ENCODE assay signal across 9 cellular contexts in the genomic region with DNA sequence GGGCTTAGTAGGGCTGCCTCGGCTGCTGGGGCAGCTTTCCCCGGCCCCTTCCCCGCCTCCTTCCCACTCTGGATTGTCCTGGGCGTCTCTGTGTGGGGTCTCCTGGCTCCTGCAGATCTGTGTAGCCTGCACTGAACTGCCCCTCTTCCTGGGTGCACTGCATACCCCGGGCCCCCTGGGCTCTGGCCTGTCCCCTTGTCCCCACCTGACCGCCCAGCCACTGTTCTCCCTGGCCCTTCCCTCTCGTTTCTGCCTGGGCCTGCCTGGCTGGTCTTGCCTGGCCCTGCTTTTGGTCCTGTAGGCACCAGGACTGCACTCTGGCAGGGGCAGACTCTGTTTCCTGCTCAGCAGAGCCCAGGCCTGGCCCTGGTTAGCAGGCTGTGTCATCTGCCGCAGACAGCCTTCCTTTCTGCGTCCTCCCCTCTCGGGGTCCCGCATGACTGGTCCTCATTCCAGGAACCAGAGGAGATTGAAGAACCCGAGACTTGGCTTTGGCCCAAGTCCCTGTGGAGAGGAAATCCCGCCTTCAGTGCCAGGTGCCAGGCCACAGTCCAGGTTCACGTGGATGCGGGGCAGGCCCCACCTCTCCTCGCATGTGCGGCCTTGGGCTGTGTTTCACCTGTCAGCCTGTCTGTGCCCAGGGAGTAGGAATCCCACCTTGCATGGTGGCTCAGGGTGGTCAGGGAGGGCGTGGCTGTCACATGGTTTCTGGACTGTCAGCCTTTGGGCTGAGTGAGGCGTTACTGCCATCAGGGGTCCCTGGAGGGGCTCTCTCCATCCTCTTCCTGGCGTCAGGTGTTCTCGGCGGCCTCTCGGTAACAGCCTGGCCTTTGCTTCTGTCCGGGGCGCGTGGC. TPM values are rescaled to one million over a fixed set of nuclear protein-coding genes. Genes with fewer than 3 reads are reported as not detected.
DNase-seq lines count a peak whose midpoint lies in the region; ATAC-seq and TF ChIP-seq lines count a peak whose summit lies in the region.
"Had no signal": no experiment of that assay in that cellular context is flagged by ENCODE, and none has a peak within 500 bp of the region (broad histone marks: within the 10 kb centered on the region; RNA-seq: fewer than 3 reads in every experiment).

No MANE protein-coding gene starts in this region.

- TF ChIP-seq POLR2A in lower leg skin (IDR thresholded peaks at IDR 0.05) = no peak

- intact Hi-C loops in lower leg skin (cut with DNase I; ENCODE audit: low total_unique reads) = no loop called here

- H3K27me3 ChIP-seq in osteoblast (ENCODE audit: insufficient read depth, low read length) = no peaks in the 10 kb centered on the region

- ATAC-seq in HG02884 (IDR thresholded peaks at IDR 0.05; ENCODE audit: unreplicated experiment) = no peak
- ATAC-seq: natural killer cell had no signal

- peaks cover 93% of the 10 kb centered on the region for H3K79me2 ChIP-seq in osteoblast (ENCODE audit: insufficient read depth, low read length)

- no peaks in the 10 kb centered on the region for H3K4me1 ChIP-seq in osteoblast (ENCODE audit: insufficient read depth, low read length)

- H3K4me3 ChIP-seq in osteoblast (ENCODE audit: insufficient read depth, low read length) = no peak overlapping the region
- H3K4me3 ChIP-seq in lower leg skin (ENCODE audit: low read depth, poor library complexity, severe bottlenecking) = no peak overlapping the region

- no peak overlapping the region for H2AFZ ChIP-seq in osteoblast (ENCODE audit: low read length)

- peaks cover 3% of the 10 kb centered on the region for H3K36me3 ChIP-seq in osteoblast (ENCODE audit: insufficient read depth, low read length)

- peak; percentile 73 for DNase-seq in DMS53 (lab: John Stamatoyannopoulos, UW)
- peak; percentile 11 for DNase-seq in KG1 (lab: John Stamatoyannopoulos, UW)
- no peak for DNase-seq in caudate nucleus (lab: John Stamatoyannopoulos, UW)
- peak; percentile 81 for DNase-seq in osteoblast (ENCODE audit: insufficient read length, low spot score, missing footprints)
- no peak for DNase-seq in mesenteric fat pad (ENCODE audit: low spot score)
- DNase-seq in nucleus accumbens (lab: John Stamatoyannopoulos, UW) = no peak
- no peak for DNase-seq in lower leg skin (ENCODE audit: low spot score in 2 of 2)
- DNase-seq: natural killer cell had no signal

- H3K27ac ChIP-seq in caudate nucleus (ENCODE audit: low read depth, low read length) = peak overlapping the region; percentile 44
- no peak overlapping the region for H3K27ac ChIP-seq in osteoblast (ENCODE audit: low read depth, low read length)

- TF ChIP-seq CTCF in osteoblast (IDR thresholded peaks at IDR 0.05; ENCODE audit: extremely low read depth, low read depth, low read length) (no peak), lower leg skin (IDR thresholded peaks at IDR 0.05) (no peak)

- WGBS in lower leg skin, 2 donors = 79 to 82% methylated on average over 18 to 23 of the region's 26 CpGs

- peaks cover 83% of the 10 kb centered on the region for H4K20me1 ChIP-seq in osteoblast (ENCODE audit: insufficient read depth, low read length)

- no peaks in the 10 kb centered on the region for H3K9me3 ChIP-seq in osteoblast (ENCODE audit: low read depth, low read length)

- no peak overlapping the region for H3K4me2 ChIP-seq in osteoblast (ENCODE audit: insufficient read depth, low read length)

RNA-seq across cellular contexts. Expression of gene INPP5A, which starts 9.2 kb away (rescaled TPM):
- total RNA-seq in osteoblast (20.9 and 22.8 TPM in 2 replicates), mesenteric fat pad (30.5 TPM), lower leg skin (10 to 100 TPM; 31.2 to 51.8 (median 41.5) TPM)

Comparison
In these comparisons a context has a peak if more than half of its experiments do, and no peak if none do; other contexts are left out.
1. DNase-seq: peak in DMS53 (single experiment), KG1 (single experiment) and osteoblast (single experiment); none in caudate nucleus (0 of 61), mesenteric fat pad (single experiment), nucleus accumbens (0 of 56) and lower leg skin (0 of 2).